Comparison of ENCODE assay signal across 8 cellular contexts in genomic region chr19:35739275-35740107, GRCh38. TPM values are rescaled to one million over a fixed set of nuclear protein-coding genes. Genes with fewer than 3 reads are reported as not detected.
DNase-seq lines count a peak whose midpoint lies in the region; ATAC-seq and TF ChIP-seq lines count a peak whose summit lies in the region.

No MANE protein-coding gene starts in this region.

- no peaks in the 10 kb centered on the region for H4K20me1 ChIP-seq in mammary epithelial cell (ENCODE audit: insufficient read depth, low read length)

- ATAC-seq in HG02763 (IDR thresholded peaks at IDR 0.05; ENCODE audit: unreplicated experiment): no peak

- H3K36me3 ChIP-seq in HUES48 (ENCODE audit: control insufficient read depth, insufficient read depth, low read length): peaks cover 46% of the 10 kb centered on the region
- peaks cover 8% of the 10 kb centered on the region for H3K36me3 ChIP-seq in mammary epithelial cell (ENCODE audit: insufficient read depth, low read length)
- peaks cover 24 to 50% of the 10 kb centered on the region in 2 donors for H3K36me3 ChIP-seq in muscle layer of duodenum (ENCODE audit: control insufficient read depth in 1 of 2, insufficient read depth in 2 of 2, low read length in 2 of 2)

- DNase-seq in AG09309 (ENCODE audit: low read depth) (no peak), mammary epithelial cell (no peak), hepatic stellate cell (ENCODE audit: low spot score) (no peak), A172 (ENCODE audit: low spot score) (no peak), GM19240 (ENCODE audit: insufficient read length, low spot score) (no peak)

- intact Hi-C loops in mammary epithelial cell (cut with micrococcal nuclease): no loop called here

- H3K9me3 ChIP-seq in HUES48 (ENCODE audit: control insufficient read depth, insufficient read depth, low read length): no peaks in the 10 kb centered on the region
- no peaks in the 10 kb centered on the region for H3K9me3 ChIP-seq in mammary epithelial cell (replicated peaks; ENCODE audit: insufficient read depth, low read length)
- H3K9me3 ChIP-seq in muscle layer of duodenum (ENCODE audit: control insufficient read depth in 1 of 2, low read length in 2 of 2): no peaks in the 10 kb centered on the region

- H3K4me1 ChIP-seq in HUES48 (ENCODE audit: control insufficient read depth, insufficient read depth, low read length): no peaks in the 10 kb centered on the region
- peaks cover 12% of the 10 kb centered on the region for H3K4me1 ChIP-seq in mammary epithelial cell (ENCODE audit: insufficient read depth, low read length)
- H3K4me1 ChIP-seq in muscle layer of duodenum (ENCODE audit: control insufficient read depth in 1 of 2, insufficient read depth in 2 of 2, low read length in 2 of 2): peaks cover 10 to 19% of the 10 kb centered on the region in 2 donors

- H3K27ac ChIP-seq in HUES48 (ENCODE audit: low read depth, low read length) (peak overlapping the region; percentile 83), mammary epithelial cell (ENCODE audit: insufficient read depth, low read depth, low read length) (no peak overlapping the region), muscle layer of duodenum (ENCODE audit: low read length) (peak overlapping the region; percentile 67)

- BruUV-seq in mammary epithelial cell (replicated peaks; lab: Mats Ljungman, UMichigan): no TSS peak

- H3K27me3 ChIP-seq in HUES48 (ENCODE audit: control insufficient read depth, insufficient read depth, low read length) (no peaks in the 10 kb centered on the region), mammary epithelial cell (ENCODE audit: insufficient read depth, low read length) (no peaks in the 10 kb centered on the region), muscle layer of duodenum (ENCODE audit: low read depth, low read length) (no peaks in the 10 kb centered on the region)

- CTCF ChIA-PET in mammary epithelial cell (lab: Charles Lee; ENCODE audit: low non-redundant PET): no interaction called here

- no peaks in the 10 kb centered on the region for H3K79me2 ChIP-seq in mammary epithelial cell (ENCODE audit: insufficient read depth, low read length)

- peak overlapping the region; percentile 66 for H3K4me3 ChIP-seq in AG09309 (ENCODE audit: control insufficient read depth, low read depth, low read length)
- peak overlapping the region; percentile 86 for H3K4me3 ChIP-seq in HUES48 (ENCODE audit: low read depth, low read length)
- H3K4me3 ChIP-seq in mammary epithelial cell (replicated peaks in 1 of 3; ENCODE audit: insufficient read depth in 1 of 3, low read depth in 2 of 3, low read length in 3 of 3): peak overlapping the region in 2 of 3 experiments; percentile 63 to 71
- H3K4me3 ChIP-seq in muscle layer of duodenum (ENCODE audit: low read depth in 1 of 2, low read length in 2 of 2): peak overlapping the region; percentile 70 to 81

- H2AFZ ChIP-seq in mammary epithelial cell (ENCODE audit: low read depth, low read length): no peak overlapping the region

- no peak for TF ChIP-seq CTCF in AG09309 (IDR thresholded peaks at IDR 0.05; ENCODE audit: control insufficient read depth, insufficient read depth, low read depth, low read length, missing control alignments)
- TF ChIP-seq CTCF in mammary epithelial cell (conservative IDR thresholded peaks at IDR 0.05 in 1 of 2, IDR thresholded peaks at IDR 0.05 in 1 of 2; ENCODE audit: extremely low read depth in 1 of 2, insufficient read depth in 1 of 2, low read depth in 1 of 2, low read length in 2 of 2): no peak

- dilution Hi-C loops in mammary epithelial cell (cut with HindIII; ENCODE audit: low sequenced_read_pairs): loop anchor here (5.0 to 10.0 kb wide), 3 partner anchors 42 to 165 kb away; partner anchors contain the start of genes HCST, NFKBID and TYROBP

- WGBS in mammary epithelial cell (ENCODE audit: low coverage, missing lambda C conversion rate): 80% methylated on average over 18 of the region's 29 CpGs

- H3K9ac ChIP-seq in HUES48 (ENCODE audit: low read depth, low read length) (peak overlapping the region; percentile 27; the same call in 1 of the 2 replicates), mammary epithelial cell (ENCODE audit: insufficient read depth, low read length) (no peak overlapping the region)

- peak overlapping the region; percentile 98 for H3K4me2 ChIP-seq in mammary epithelial cell (ENCODE audit: insufficient read depth, low read depth, low read length)

- in situ Hi-C loops in mammary epithelial cell (cut with MboI; ENCODE audit: low sequenced_read_pairs in 2 of 2): no loop called here

RNA-seq across cellular contexts. Expression of gene IGFLR1, which starts 2.8 kb away (rescaled TPM):
- 1 to 10 TPM in 1 of 2 donors, not detected in 1; 1.4 TPM for total RNA-seq in mammary epithelial cell
- 1.9 TPM for polyA plus RNA-seq in mammary epithelial cell
- not detected for polyA minus RNA-seq in mammary epithelial cell
- 5.3 and 22.0 TPM in 2 replicates for total RNA-seq in A172 (2014; rRNA removed; shearing (Covaris generic))

RNA-seq across cellular contexts. Expression of gene U2AF1L4, which starts 5.7 kb away (rescaled TPM):
- total RNA-seq in mammary epithelial cell: 10 to 100 TPM in 1 of 2 donors, 1 to 10 TPM in 1; 4.8 to 23.9 TPM
- 9.9 TPM for polyA plus RNA-seq in mammary epithelial cell
- 9.6 TPM for polyA minus RNA-seq in mammary epithelial cell
- 6.9 and 18.0 TPM in 2 replicates for total RNA-seq in A172 (2014; rRNA removed; shearing (Covaris generic))

RNA-seq across cellular contexts. Expression of gene PSENEN, which starts 6.0 kb away (rescaled TPM):
- 10 to 100 TPM in 1 of 2 donors, 1 to 10 TPM in 1; 8.7 to 55.4 TPM for total RNA-seq in mammary epithelial cell
- 33.7 TPM for polyA plus RNA-seq in mammary epithelial cell
- polyA minus RNA-seq in mammary epithelial cell: 40.9 TPM
- 37.1 and 40.9 TPM in 2 replicates for total RNA-seq in A172 (2014; rRNA removed; shearing (Covaris generic))

RNA-seq across cellular contexts. Expression of gene LIN37, which starts 8.9 kb away (rescaled TPM):
- total RNA-seq in mammary epithelial cell: 10 to 100 TPM; 13.6 to 14.5 TPM
- polyA plus RNA-seq in mammary epithelial cell: 12.9 TPM
- 89.1 TPM for polyA minus RNA-seq in mammary epithelial cell
- total RNA-seq in A172 (2014; rRNA removed; shearing (Covaris generic)): 13.8 and 16.4 TPM in 2 replicates

RNA-seq across cellular contexts. Expression of gene HSPB6, which starts 17.3 kb away (rescaled TPM):
- total RNA-seq in mammary epithelial cell: not detected
- not detected for polyA plus RNA-seq in mammary epithelial cell
- polyA minus RNA-seq in mammary epithelial cell: not detected
- total RNA-seq in A172 (2014; rRNA removed; shearing (Covaris generic)): 0.07 and 0.72 TPM in 2 replicates
